Comparison of ENCODE assay signal across 8 cellular contexts in the genomic region with DNA sequence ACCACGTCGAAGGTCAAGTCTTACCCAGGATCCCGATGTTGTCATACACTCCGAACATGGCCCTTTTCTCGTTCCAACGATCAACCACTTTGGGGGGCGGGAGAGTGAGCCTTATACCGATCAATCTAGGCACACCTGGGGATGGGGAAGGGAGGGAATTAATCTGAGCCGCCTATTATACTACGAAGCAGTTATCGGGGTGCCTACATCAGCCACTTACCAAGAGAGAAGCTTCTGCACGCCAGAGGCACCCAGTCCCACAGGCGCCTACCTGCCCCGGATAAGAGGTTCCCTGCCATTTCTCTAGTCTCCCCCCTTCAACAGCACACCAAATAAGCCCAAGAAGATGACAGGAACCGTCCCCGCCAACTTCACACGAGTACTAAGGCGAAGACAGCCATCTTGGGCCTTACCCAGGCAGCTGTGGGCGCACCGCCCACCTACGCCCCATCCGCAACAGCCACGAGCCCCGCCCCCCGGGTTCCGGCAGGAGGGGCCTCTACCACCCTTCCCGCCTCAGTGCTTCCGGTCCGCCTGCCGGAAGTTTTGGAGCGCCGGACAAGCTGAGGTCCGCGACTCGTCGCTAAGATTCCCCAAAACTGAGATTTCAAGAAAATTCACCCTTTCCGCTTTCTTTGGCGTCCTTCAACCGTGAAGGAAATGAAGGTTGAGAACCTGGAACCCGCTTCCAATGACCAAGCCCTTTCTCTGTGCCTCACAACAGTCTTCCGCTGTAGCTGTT. TPM values are rescaled to one million over a fixed set of nuclear protein-coding genes. Genes with fewer than 3 reads are reported as not detected.
DNase-seq lines count a peak whose midpoint lies in the region; ATAC-seq and TF ChIP-seq lines count a peak whose summit lies in the region.

TSS of gene MRPL51 (minus strand) at position 425 of the 742 bp plus-strand sequence. CDS start at position 299, 126 bp downstream.

- H3K27ac ChIP-seq in CD8-positive, alpha-beta memory T cell (ENCODE audit: low read depth, low read length): peak within 1 kb of the TSS; percentile 76
- H3K27ac ChIP-seq in lung (ENCODE audit: low read depth in 1 of 2, low read length in 1 of 2): peak within 1 kb of the TSS; percentile 90 to 93

- TF ChIP-seq CTCF in lung (IDR thresholded peaks at IDR 0.05; ENCODE audit: control extremely low read depth, extremely low read depth): no peak

- POLR2A ChIA-PET in CD8-positive, alpha-beta memory T cell (lab: Charles Lee): interaction anchor here (0.6 to 2.8 kb wide), 12 partner anchors 23 to 197 kb away, joined by 3 to 29 read pairs (median 6); partner anchors contain the start of genes GAPDH, TAPBPL, VAMP1 and ZNF384

- ATAC-seq in GM19468 (IDR thresholded peaks at IDR 0.05; ENCODE audit: extremely low read depth, unreplicated experiment) (peak; percentile 53), lung (ENCODE audit: insufficient read depth, low FRiP score) (peak; percentile 96)

- peaks cover 0 to 29% (median 2%) of the 10 kb centered on the region in 3 donors for H3K36me3 Mint-ChIP-seq in CD8-positive, alpha-beta memory T cell

- peaks cover 0 to 2% of the 10 kb centered on the region in 2 donors for H3K27me3 Mint-ChIP-seq in CD8-positive, alpha-beta memory T cell

- no peaks in the 10 kb centered on the region for H3K9me3 Mint-ChIP-seq in CD8-positive, alpha-beta memory T cell

- H3K36me3 ChIP-seq in CD8-positive, alpha-beta memory T cell (ENCODE audit: insufficient read depth, low read length): peaks cover 9% of the 10 kb centered on the region
- H3K36me3 ChIP-seq in lung (ENCODE audit: control insufficient read depth in 2 of 2, insufficient read depth in 2 of 2, low read length in 2 of 2): peaks cover 0 to 5% of the 10 kb centered on the region in 2 donors

- peak within 1 kb of the TSS; percentile 93 for H3K4me3 ChIP-seq in CD8-positive, alpha-beta memory T cell (ENCODE audit: low read length)
- H3K4me3 ChIP-seq in lung: peak within 1 kb of the TSS; percentile 85

- CTCF ChIA-PET in CD8-positive, alpha-beta memory T cell (lab: Charles Lee): interaction anchor here (0.7 to 2.3 kb wide), 9 partner anchors 16 to 170 kb away, joined by 3 to 9 read pairs (median 3); partner anchors contain the start of gene VAMP1

- peak; percentile 94 to 97 (median 97) for DNase-seq in CD8-positive, alpha-beta memory T cell
- DNase-seq in HT-29 (ENCODE audit: low spot score): peak; percentile 96
- peak; percentile 84 for DNase-seq in NK-92 treated with Interleukin-12 subunit alpha and Interleukin-12 subunit beta, amount 100 ng/mL, for 24 hours (lab: John Stamatoyannopoulos, UW)
- peak; percentile 97 for DNase-seq in activated CD8-positive, alpha-beta memory T cell treated with anti-CD3 and anti-CD28 coated beads for 24 hours
- peak; percentile 96 for DNase-seq in effector CD4-positive, alpha-beta T cell
- DNase-seq in lung (ENCODE audit: low spot score): peak; percentile 97
- DNase-seq in stimulated activated CD4-positive, alpha-beta T cell treated with anti-CD3 and anti-CD28 coated beads, TNF-alpha, amount 100 ng/mL, for 24 hours (ENCODE audit: low read depth in 3 of 3): peak; percentile 97 to 99 (median 97)

- peak within 1 kb of the TSS; percentile 87 to 99 (median 95) for H3K4me3 Mint-ChIP-seq in CD8-positive, alpha-beta memory T cell

- no peaks in the 10 kb centered on the region for H3K9me3 ChIP-seq in CD8-positive, alpha-beta memory T cell (ENCODE audit: low read length)
- no peaks in the 10 kb centered on the region for H3K9me3 ChIP-seq in lung (ENCODE audit: control insufficient read depth in 2 of 2, insufficient read depth in 1 of 2, low read length in 1 of 2)

- WGBS in lung, 2 donors: 0 to 1% methylated on average over 41 of the region's 41 CpGs

- H3K4me1 ChIP-seq in CD8-positive, alpha-beta memory T cell (ENCODE audit: insufficient read depth, low read length): peaks cover 28% of the 10 kb centered on the region
- H3K4me1 ChIP-seq in lung (ENCODE audit: control insufficient read depth in 2 of 2, insufficient read depth in 2 of 2, low read length in 2 of 2): peaks cover 0 to 8% of the 10 kb centered on the region in 2 donors

- peak within 1 kb of the TSS; percentile 88 to 99 (median 97) for H3K27ac Mint-ChIP-seq in CD8-positive, alpha-beta memory T cell

- no peaks in the 10 kb centered on the region for H3K27me3 ChIP-seq in CD8-positive, alpha-beta memory T cell (ENCODE audit: insufficient read depth, low read length, poor library complexity, severe bottlenecking)
- H3K27me3 ChIP-seq in lung (ENCODE audit: control insufficient read depth, insufficient read depth): no peaks in the 10 kb centered on the region

- H3K4me1 Mint-ChIP-seq in CD8-positive, alpha-beta memory T cell: peaks cover 32 to 43% (median 41%) of the 10 kb centered on the region in 3 donors

RNA-seq across cellular contexts. Expression of gene MRPL51, which starts in this region (rescaled TPM):
- 100 to 1,000 TPM; 317 to 327 TPM for total RNA-seq in CD8-positive, alpha-beta memory T cell
- 222 TPM for polyA plus RNA-seq in CD8-positive, alpha-beta memory T cell
- total RNA-seq in HT-29 (2014; rRNA removed; shearing (Covaris generic)): 144 and 147 TPM in 2 replicates
- 100 to 1,000 TPM in 1 of 2 donors, 10 to 100 TPM in 1; 34.5 to 123 TPM for total RNA-seq in lung
- polyA plus RNA-seq in lung: 100 to 1,000 TPM in 1 of 2 donors, 10 to 100 TPM in 1; 80.4 to 103 TPM

Comparison
In these comparisons a context has a peak if more than half of its experiments do, and no peak if none do; other contexts are left out.
1. Peak in every context shown above with its lines: DNase-seq, ATAC-seq, H3K4me3 ChIP-seq and H3K27ac ChIP-seq.